Comparison of ENCODE assay signal across 1 cellular context in genomic region chr2:33599175-33599942, GRCh38.
TF ChIP-seq lines count a peak whose summit lies in the region.

TSS of gene FAM98A (minus strand) at chr2:33599299. CDS start at chr2:33599221, 78 bp downstream.

TF ChIP-seq in HepG2, 621 proteins besides CTCF, POLR2A, EP300 and RAD21 (continued from another document and continues in another):
- no peak for TF ChIP-seq DZIP1 (CRISPR knock-in tag; IDR thresholded peaks at IDR 0.05)
- TF ChIP-seq ZEB1 (IDR thresholded peaks at IDR 0.05; ENCODE audit: insufficient replicate concordance, low read depth), result no peak
- peak; percentile 72; the same call in 1 of the 2 replicates for TF ChIP-seq AHDC1 (CRISPR knock-in tag; IDR thresholded peaks at IDR 0.05; ENCODE audit: borderline replicate concordance)
- peak; percentile 98 for TF ChIP-seq ZNF501 (CRISPR knock-in tag; IDR thresholded peaks at IDR 0.05)
- no peak for TF ChIP-seq RXRA (CRISPR knock-in tag; IDR thresholded peaks at IDR 0.05)
- no peak for TF ChIP-seq TRIM24 (CRISPR knock-in tag; IDR thresholded peaks at IDR 0.05)
- TF ChIP-seq, protein P1, sequence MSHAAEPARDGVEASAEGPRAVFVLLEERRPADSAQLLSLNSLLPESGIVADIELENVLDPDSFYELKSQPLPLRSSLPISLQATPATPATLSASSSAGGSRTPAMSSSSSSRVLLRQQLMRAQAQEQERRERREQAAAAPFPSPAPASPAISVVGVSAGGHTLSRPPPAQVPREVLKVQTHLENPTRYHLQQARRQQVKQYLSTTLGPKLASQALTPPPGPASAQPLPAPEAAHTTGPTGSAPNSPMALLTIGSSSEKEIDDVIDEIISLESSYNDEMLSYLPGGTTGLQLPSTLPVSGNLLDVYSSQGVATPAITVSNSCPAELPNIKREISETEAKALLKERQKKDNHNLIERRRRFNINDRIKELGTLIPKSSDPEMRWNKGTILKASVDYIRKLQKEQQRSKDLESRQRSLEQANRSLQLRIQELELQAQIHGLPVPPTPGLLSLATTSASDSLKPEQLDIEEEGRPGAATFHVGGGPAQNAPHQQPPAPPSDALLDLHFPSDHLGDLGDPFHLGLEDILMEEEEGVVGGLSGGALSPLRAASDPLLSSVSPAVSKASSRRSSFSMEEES (CRISPR knock-in tag; IDR thresholded peaks at IDR 0.05), result peak; percentile 35; the same call in 1 of the 2 replicates
- TF ChIP-seq ZNF780A (CRISPR knock-in tag; IDR thresholded peaks at IDR 0.05), result peak; percentile 73; the same call in 1 of the 2 replicates
- no peak for TF ChIP-seq SRSF4 (IDR thresholded peaks at IDR 0.05; ENCODE audit: low read depth, low read length, poor library complexity, severe bottlenecking)
- TF ChIP-seq ZNF562 (CRISPR knock-in tag; IDR thresholded peaks at IDR 0.05; ENCODE audit: borderline replicate concordance), result no peak
- 0 out of 2 replicates have a peak, but pooled peaks have one; percentile 50 for TF ChIP-seq MEIS2 (CRISPR knock-in tag; IDR thresholded peaks at IDR 0.05)
- no peak for TF ChIP-seq HMG20A (CRISPR knock-in tag; IDR thresholded peaks at IDR 0.05; ENCODE audit: borderline replicate concordance)
- TF ChIP-seq FIP1L1 (IDR thresholded peaks at IDR 0.05; ENCODE audit: borderline replicate concordance, insufficient read depth, low read depth, low read length), result no peak
- TF ChIP-seq ZNF331 (CRISPR knock-in tag; IDR thresholded peaks at IDR 0.05), result 0 out of 2 replicates have a peak, but pooled peaks have one; percentile 64
- TF ChIP-seq EHMT2 (IDR thresholded peaks at IDR 0.05; ENCODE audit: borderline replicate concordance, low read depth, low read length), result no peak
- peak; percentile 69; the same call in 1 of the 2 replicates for TF ChIP-seq TOE1 (CRISPR knock-in tag; IDR thresholded peaks at IDR 0.05)
- no peak for TF ChIP-seq ATRX (CRISPR knock-in tag; IDR thresholded peaks at IDR 0.05; ENCODE audit: borderline replicate concordance)
- no peak; the same call in 1 of the 2 replicates for TF ChIP-seq BCL3 (CRISPR knock-in tag; IDR thresholded peaks at IDR 0.05)
- peak; percentile 94; the same call in 1 of the 2 replicates for TF ChIP-seq ZNF431 (CRISPR knock-in tag; IDR thresholded peaks at IDR 0.05; ENCODE audit: borderline replicate concordance, low read depth)
- TF ChIP-seq RBM22 (optimal IDR thresholded peaks at IDR 0.05; ENCODE audit: low read length), result no peak
- no peak for TF ChIP-seq LCORL (IDR thresholded peaks at IDR 0.05)
- peak; percentile 60; the same call in 1 of the 2 replicates for TF ChIP-seq LCORL (CRISPR knock-in tag; IDR thresholded peaks at IDR 0.05)
- TF ChIP-seq, protein P2, sequence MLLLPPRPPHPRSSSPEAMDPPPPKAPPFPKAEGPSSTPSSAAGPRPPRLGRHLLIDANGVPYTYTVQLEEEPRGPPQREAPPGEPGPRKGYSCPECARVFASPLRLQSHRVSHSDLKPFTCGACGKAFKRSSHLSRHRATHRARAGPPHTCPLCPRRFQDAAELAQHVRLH (CRISPR knock-in tag; IDR thresholded peaks at IDR 0.05; ENCODE audit: borderline replicate concordance, low read depth), result no peak
- peak; percentile 75; the same call in 1 of the 2 replicates for TF ChIP-seq ZMAT3 (CRISPR knock-in tag; conservative IDR thresholded peaks at IDR 0.05)
- no peak for TF ChIP-seq HNRNPUL1 (IDR thresholded peaks at IDR 0.05; ENCODE audit: low read depth, low read length)
- TF ChIP-seq NCOA1 (CRISPR knock-in tag; IDR thresholded peaks at IDR 0.05), result no peak
- TF ChIP-seq, protein P3, sequence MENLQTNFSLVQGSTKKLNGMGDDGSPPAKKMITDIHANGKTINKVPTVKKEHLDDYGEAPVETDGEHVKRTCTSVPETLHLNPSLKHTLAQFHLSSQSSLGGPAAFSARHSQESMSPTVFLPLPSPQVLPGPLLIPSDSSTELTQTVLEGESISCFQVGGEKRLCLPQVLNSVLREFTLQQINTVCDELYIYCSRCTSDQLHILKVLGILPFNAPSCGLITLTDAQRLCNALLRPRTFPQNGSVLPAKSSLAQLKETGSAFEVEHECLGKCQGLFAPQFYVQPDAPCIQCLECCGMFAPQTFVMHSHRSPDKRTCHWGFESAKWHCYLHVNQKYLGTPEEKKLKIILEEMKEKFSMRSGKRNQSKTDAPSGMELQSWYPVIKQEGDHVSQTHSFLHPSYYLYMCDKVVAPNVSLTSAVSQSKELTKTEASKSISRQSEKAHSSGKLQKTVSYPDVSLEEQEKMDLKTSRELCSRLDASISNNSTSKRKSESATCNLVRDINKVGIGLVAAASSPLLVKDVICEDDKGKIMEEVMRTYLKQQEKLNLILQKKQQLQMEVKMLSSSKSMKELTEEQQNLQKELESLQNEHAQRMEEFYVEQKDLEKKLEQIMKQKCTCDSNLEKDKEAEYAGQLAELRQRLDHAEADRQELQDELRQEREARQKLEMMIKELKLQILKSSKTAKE (CRISPR knock-in tag; IDR thresholded peaks at IDR 0.05; ENCODE audit: borderline replicate concordance), result 0 out of 2 replicates have a peak, but pooled peaks have one; percentile 17
- TF ChIP-seq, protein P4, sequence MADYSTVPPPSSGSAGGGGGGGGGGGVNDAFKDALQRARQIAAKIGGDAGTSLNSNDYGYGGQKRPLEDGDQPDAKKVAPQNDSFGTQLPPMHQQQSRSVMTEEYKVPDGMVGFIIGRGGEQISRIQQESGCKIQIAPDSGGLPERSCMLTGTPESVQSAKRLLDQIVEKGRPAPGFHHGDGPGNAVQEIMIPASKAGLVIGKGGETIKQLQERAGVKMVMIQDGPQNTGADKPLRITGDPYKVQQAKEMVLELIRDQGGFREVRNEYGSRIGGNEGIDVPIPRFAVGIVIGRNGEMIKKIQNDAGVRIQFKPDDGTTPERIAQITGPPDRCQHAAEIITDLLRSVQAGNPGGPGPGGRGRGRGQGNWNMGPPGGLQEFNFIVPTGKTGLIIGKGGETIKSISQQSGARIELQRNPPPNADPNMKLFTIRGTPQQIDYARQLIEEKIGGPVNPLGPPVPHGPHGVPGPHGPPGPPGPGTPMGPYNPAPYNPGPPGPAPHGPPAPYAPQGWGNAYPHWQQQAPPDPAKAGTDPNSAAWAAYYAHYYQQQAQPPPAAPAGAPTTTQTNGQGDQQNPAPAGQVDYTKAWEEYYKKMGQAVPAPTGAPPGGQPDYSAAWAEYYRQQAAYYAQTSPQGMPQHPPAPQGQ (CRISPR knock-in tag; IDR thresholded peaks at IDR 0.05; ENCODE audit: borderline replicate concordance), result no peak
- TF ChIP-seq ZNF512B (CRISPR knock-in tag; IDR thresholded peaks at IDR 0.05; ENCODE audit: borderline replicate concordance), result peak; percentile 97
- no peak for TF ChIP-seq NFKBIZ (CRISPR knock-in tag; IDR thresholded peaks at IDR 0.05)
- peak; percentile 51 for TF ChIP-seq NFYB (CRISPR knock-in tag; IDR thresholded peaks at IDR 0.05)
- no peak for TF ChIP-seq STAT5B (CRISPR knock-in tag; IDR thresholded peaks at IDR 0.05)
- TF ChIP-seq ZNF841 (CRISPR knock-in tag; IDR thresholded peaks at IDR 0.05; ENCODE audit: borderline replicate concordance), result no peak; the same call in 1 of the 2 replicates
- TF ChIP-seq ZNF850 (CRISPR knock-in tag; conservative IDR thresholded peaks at IDR 0.05), result no peak
- TF ChIP-seq, protein P5, sequence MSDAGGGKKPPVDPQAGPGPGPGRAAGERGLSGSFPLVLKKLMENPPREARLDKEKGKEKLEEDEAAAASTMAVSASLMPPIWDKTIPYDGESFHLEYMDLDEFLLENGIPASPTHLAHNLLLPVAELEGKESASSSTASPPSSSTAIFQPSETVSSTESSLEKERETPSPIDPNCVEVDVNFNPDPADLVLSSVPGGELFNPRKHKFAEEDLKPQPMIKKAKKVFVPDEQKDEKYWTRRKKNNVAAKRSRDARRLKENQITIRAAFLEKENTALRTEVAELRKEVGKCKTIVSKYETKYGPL (CRISPR knock-in tag; IDR thresholded peaks at IDR 0.05), result 0 out of 2 replicates have a peak, but pooled peaks have one; percentile 31
- peak; percentile 26; the same call in 1 of the 2 replicates for TF ChIP-seq ARNTL (CRISPR knock-in tag; IDR thresholded peaks at IDR 0.05)
- 0 out of 2 replicates have a peak, but pooled peaks have one; percentile 77 for TF ChIP-seq DNMT1 (CRISPR knock-in tag; IDR thresholded peaks at IDR 0.05)
